In the genomic region with DNA sequence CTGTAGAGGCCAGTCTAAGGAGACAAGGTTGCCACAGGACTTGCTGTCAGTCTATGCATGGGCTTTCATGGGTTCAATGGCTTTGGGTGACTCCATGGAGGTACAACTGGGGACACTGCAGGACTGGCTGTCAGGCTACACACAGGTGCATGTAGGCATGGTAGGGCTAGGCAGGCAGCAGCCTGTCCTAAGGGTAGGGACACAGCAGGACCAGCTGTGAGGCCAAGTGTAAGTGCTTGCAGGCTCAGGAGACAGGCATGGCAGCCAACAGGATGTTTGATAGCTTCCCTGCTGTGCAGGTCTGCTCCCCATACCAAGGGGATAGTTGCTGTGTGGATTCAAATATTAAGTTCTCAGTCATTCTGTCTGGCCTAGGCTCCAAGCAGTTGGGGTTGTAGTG, we compare ENCODE assay signal across 23 cellular contexts.
"Had no signal": no experiment of that assay in that cellular context is flagged by ENCODE, and none has a peak within 500 bp of the region (broad histone marks: within the 10 kb centered on the region; RNA-seq: fewer than 3 reads in every experiment).

No MANE protein-coding gene starts in this region.

- H3K36me3 ChIP-seq: gastrocnemius medialis, prostate gland, right atrium auricular region, thoracic aorta, tibial nerve, upper lobe of left lung, uterus had no signal

- H3K4me1 ChIP-seq: gastrocnemius medialis, prostate gland, right atrium auricular region, tibial nerve, upper lobe of left lung, uterus had no signal

- DNase-seq: dorsolateral prefrontal cortex; effector CD4-positive, alpha-beta T cell; foreskin fibroblast; gastrocnemius medialis; head of caudate nucleus; kidney; mucosa of descending colon; naive B cell; stimulated activated CD4-positive, alpha-beta T cell treated with anti-CD3 and anti-CD28 coated beads, Interleukin-12 subunit alpha, Interleukin-12 subunit beta, amount 100 ng/mL, for 4 hours; stimulated activated CD4-positive, alpha-beta T cell treated with anti-CD3 and anti-CD28 coated beads, Interleukin-1b, Interleukin-23, amount 100 ng/mL, for 48 hours; stimulated activated CD4-positive, alpha-beta T cell treated with anti-CD3 and anti-CD28 coated beads, Interleukin-4, amount 100 ng/mL, for 1 hour; stimulated activated CD8-positive, alpha-beta memory T cell treated with anti-CD3 and anti-CD28 coated beads, Interleukin-4, amount 100 ng/mL, for 48 hours; stimulated activated naive CD4-positive, alpha-beta T cell treated with Interleukin-2 at 50 U/mL for 16 hours; upper lobe of left lung; uterus had no signal

- FAIRE-seq: colon, kidney had no signal

- H3K4me3 ChIP-seq: dorsolateral prefrontal cortex, gastrocnemius medialis, lung, mucosa of descending colon, prostate gland, right atrium auricular region, smooth muscle cell, thoracic aorta, tibial nerve, upper lobe of left lung, uterus had no signal

- H3K9me3 ChIP-seq: gastrocnemius medialis, mucosa of descending colon, prostate gland, uterus had no signal

- H3K27ac ChIP-seq: dorsolateral prefrontal cortex, epithelial cell of prostate, gastrocnemius medialis, prostate gland, right atrium auricular region, thoracic aorta, tibial nerve, upper lobe of left lung, uterus had no signal

- H3K27me3 ChIP-seq: dorsolateral prefrontal cortex, gastrocnemius medialis, right atrium auricular region, tibial nerve, upper lobe of left lung, uterus had no signal

- H3K4me2 ChIP-seq: smooth muscle cell had no signal
